ENCODE assay signal across 25 cellular contexts in the genomic region with DNA sequence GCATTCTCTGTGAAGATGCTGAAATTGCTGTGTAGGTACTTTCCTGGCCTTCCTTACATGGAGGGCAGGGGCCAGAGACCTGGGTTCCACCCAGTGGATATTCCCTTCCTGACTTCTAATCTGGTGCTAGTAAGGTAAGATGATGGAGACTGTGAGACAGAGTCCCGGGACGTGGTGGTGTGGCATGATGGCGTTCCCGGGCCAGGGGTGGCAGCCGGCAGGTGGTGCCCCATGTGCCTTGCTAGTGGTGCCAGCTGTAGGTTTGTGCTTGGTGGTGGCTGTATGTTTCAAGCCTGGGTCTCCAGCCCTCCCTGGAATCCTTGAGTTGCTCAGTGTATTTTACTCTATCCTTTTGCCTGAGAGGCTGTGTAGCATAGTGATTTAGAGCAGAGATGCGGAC.
"Had no signal": no experiment of that assay in that cellular context is flagged by ENCODE, and none has a peak within 500 bp of the region (broad histone marks: within the 10 kb centered on the region; RNA-seq: fewer than 3 reads in every experiment).

No MANE protein-coding gene starts in this region.

- H3K4me1 ChIP-seq: stomach, suprapubic skin, testis, tibial artery, transverse colon, upper lobe of left lung, upper lobe of right lung, uterus, vagina had no signal

- H3K27ac ChIP-seq: stomach, suprapubic skin, testis, thoracic aorta, thyroid gland, tibial artery, tibial nerve, transverse colon, upper lobe of left lung, upper lobe of right lung, uterus, vagina had no signal

- H3K4me3 ChIP-seq: stomach, suprapubic skin, testis, thoracic aorta, thyroid gland, tibial artery, tibial nerve, transverse colon, upper lobe of left lung, upper lobe of right lung, uterus, vagina had no signal

- DNase-seq: stimulated activated CD4-positive, alpha-beta T cell treated with anti-CD3 and anti-CD28 coated beads, Interleukin-2, amount 100 ng/mL, for 48 hours; stimulated activated CD4-positive, alpha-beta T cell treated with anti-CD3 and anti-CD28 coated beads, Interleukin-4, amount 100 ng/mL, for 1 hour; stimulated activated CD4-positive, alpha-beta T cell treated with anti-CD3 and anti-CD28 coated beads, Interleukin-4, amount 100 ng/mL, for 24 hours; stimulated activated CD4-positive, alpha-beta T cell treated with anti-CD3 and anti-CD28 coated beads, Interleukin-4, amount 100 ng/mL, for 4 hours; stimulated activated CD8-positive, alpha-beta memory T cell treated with anti-CD3 and anti-CD28 coated beads, Interleukin-4, amount 100 ng/mL, for 48 hours; stimulated activated naive B cell treated with anti-CD40 and anti-IgM and Interleukin-4, amounts not matched to agents 10 μg/mL and 1 μg/mL and 100 μg/mL, for 72 hours; stimulated activated naive CD4-positive, alpha-beta T cell; stimulated activated naive CD4-positive, alpha-beta T cell treated with Interleukin-2 at 50 U/mL for 16 hours; stimulated activated naive CD8-positive, alpha-beta T cell treated with anti-CD3 and anti-CD28 coated beads, Interleukin-15, amount 100 ng/mL, for 72 hours; stimulated activated naive CD8-positive, alpha-beta T cell treated with anti-CD3 and anti-CD28 coated beads, Interleukin-15, Interleukin-2, amounts not matched to agents 100 U/mL and 50 U/mL, for 24 hours; stomach; substantia nigra; testis; thyroid gland; tibial artery; transverse colon; upper lobe of right lung; uterus had no signal

- ATAC-seq: stimulated activated effector memory CD8-positive, alpha-beta T cell treated with anti-CD3 and anti-CD28 coated beads, Interleukin-12 subunit alpha, Interleukin-12 subunit beta, amount 100 ng/mL, for 72 hours; stimulated activated memory B cell treated with anti-CD40 and anti-IgM and Interleukin-4, amounts not matched to agents 10 μg/mL and 1 μg/mL and 100 μg/mL, for 72 hours; stimulated activated naive B cell treated with anti-CD40 and anti-IgM and Interleukin-4, amounts not matched to agents 10 μg/mL and 1 μg/mL and 100 μg/mL, for 72 hours; stimulated activated naive CD8-positive, alpha-beta T cell treated with anti-CD3 and anti-CD28 coated beads, Interleukin-15, amount 100 ng/mL, for 72 hours; stimulated activated naive CD8-positive, alpha-beta T cell treated with anti-CD3 and anti-CD28 coated beads, Interleukin-15, Interleukin-2, amounts not matched to agents 100 U/mL and 50 U/mL, for 24 hours; upper lobe of right lung had no signal

- H3K27me3 ChIP-seq: stomach, suprapubic skin, testis, thyroid gland, tibial artery, tibial nerve, transverse colon, upper lobe of left lung, upper lobe of right lung, uterus, vagina had no signal

- H3K9me3 ChIP-seq: stomach, suprapubic skin, testis, thoracic aorta, thyroid gland, tibial artery, tibial nerve, transverse colon, upper lobe of left lung, upper lobe of right lung, uterus, vagina had no signal

- H3K36me3 ChIP-seq: stomach, suprapubic skin, thoracic aorta, thyroid gland, tibial artery, tibial nerve, transverse colon, upper lobe of left lung, upper lobe of right lung, uterus, vagina had no signal
